Comparison of ENCODE assay signal across 8 cellular contexts in genomic region chrX:111095974-111096870, GRCh38. TPM values are rescaled to one million over a fixed set of nuclear protein-coding genes. Genes with fewer than 3 reads are reported as not detected.
A peak's percentile ranks its signal among the peaks of the same experiment; 100 is the strongest.
DNase-seq lines count a peak whose midpoint lies in the region; ATAC-seq and TF ChIP-seq lines count a peak whose summit lies in the region.

TSS of gene PAK3 (plus strand) at chrX:111096191. CDS start at chrX:111123104, 26,913 bp downstream.

- H3K27ac ChIP-seq in endodermal cell (ENCODE audit: low read depth, low read length) = peak within 1 kb of the TSS; percentile 57
- no peak within 1 kb of the TSS for H3K27ac ChIP-seq in thymus (ENCODE audit: low read depth)

- peaks cover 8% of the 10 kb centered on the region for H3K4me1 Mint-ChIP-seq in endodermal cell

- peak within 1 kb of the TSS; percentile 20 for H3K9ac ChIP-seq in endodermal cell (ENCODE audit: extremely low read depth, low read length, poor library complexity, severe bottlenecking)

- peaks cover 55% of the 10 kb centered on the region for H3K27me3 Mint-ChIP-seq in endodermal cell (ENCODE audit: insufficient read depth)

- no peaks in the 10 kb centered on the region for H3K36me3 Mint-ChIP-seq in endodermal cell (ENCODE audit: low read depth)

- H3K9me3 Mint-ChIP-seq in endodermal cell = no peaks in the 10 kb centered on the region

- peak; percentile 42 for TF ChIP-seq CTCF in endodermal cell (conservative IDR thresholded peaks at IDR 0.05)

- H3K9me3 ChIP-seq in endodermal cell (ENCODE audit: control insufficient read depth, low read length) (no peaks in the 10 kb centered on the region), mononuclear cell (ENCODE audit: low read depth, low read length) (no peaks in the 10 kb centered on the region), thymus (ENCODE audit: control insufficient read depth) (no peaks in the 10 kb centered on the region)

- peaks cover 14% of the 10 kb centered on the region for H3K27me3 ChIP-seq in endodermal cell (ENCODE audit: control insufficient read depth, insufficient read depth, low read length, poor library complexity, severe bottlenecking)
- H3K27me3 ChIP-seq in mononuclear cell (ENCODE audit: insufficient read depth, low read length) = peaks cover 14% of the 10 kb centered on the region
- H3K27me3 ChIP-seq in thymus (ENCODE audit: control insufficient read depth, insufficient read depth) = no peaks in the 10 kb centered on the region

- WGBS in endodermal cell (ENCODE audit: insufficient coverage in 1 of 2, insufficient read length in 1 of 2), 2 experiments = 0% methylated on average over 33 of the region's 51 CpGs; no CpG with 5 or more reads in 1 of the 2 experiments
- WGBS in thymus = 4% methylated on average over 51 of the region's 51 CpGs

- peak within 1 kb of the TSS; percentile 80 for H3K4me3 ChIP-seq in endodermal cell (ENCODE audit: low read length)
- peak within 1 kb of the TSS; percentile 10 for H3K4me3 ChIP-seq in mononuclear cell (ENCODE audit: low read length)
- H3K4me3 ChIP-seq in thymus (ENCODE audit: low read length) = peak within 1 kb of the TSS; percentile 32

- ATAC-seq in GM19467 (IDR thresholded peaks at IDR 0.05; ENCODE audit: unreplicated experiment) = no peak

- no peaks in the 10 kb centered on the region for H3K36me3 ChIP-seq in endodermal cell (ENCODE audit: control insufficient read depth, insufficient read depth, low read length)
- H3K36me3 ChIP-seq in thymus (ENCODE audit: control insufficient read depth, insufficient read depth) = no peaks in the 10 kb centered on the region

- no peak within 1 kb of the TSS for H3K27ac Mint-ChIP-seq in endodermal cell

- H3K4me3 Mint-ChIP-seq in endodermal cell = peak within 1 kb of the TSS; percentile 75

- H3K4me1 ChIP-seq in endodermal cell (ENCODE audit: control insufficient read depth, insufficient read depth, low read length) (no peaks in the 10 kb centered on the region), mononuclear cell (ENCODE audit: insufficient read depth, low read length) (peaks cover 8% of the 10 kb centered on the region), thymus (ENCODE audit: control insufficient read depth, insufficient read depth, low read length) (no peaks in the 10 kb centered on the region)

- DNase-seq in stimulated activated CD4-positive, alpha-beta T cell treated with anti-CD3 and anti-CD28 coated beads, Interleukin-12 subunit alpha, Interleukin-12 subunit beta, amount 100 ng/mL, for 4 hours = peak; percentile 8
- no peak for DNase-seq in stimulated activated CD4-positive, alpha-beta T cell treated with anti-CD3 and anti-CD28 coated beads, Interleukin-1b, Interleukin-23, amount 100 ng/mL, for 48 hours
- peak; percentile 77 for DNase-seq in NCI-H1105 treated with DMSO at 0.1 percent for 48 hours (lab: John Stamatoyannopoulos, UW)
- DNase-seq in activated CD4-positive, alpha-beta T cell treated with anti-CD3 and anti-CD28 coated beads for 4 hours = peak; percentile 20 to 24
- DNase-seq in endodermal cell = peak; percentile 87

RNA-seq across cellular contexts. Expression of gene PAK3, which starts in this region (rescaled TPM):
- 1 to 10 TPM; 1.5 to 4.2 TPM for total RNA-seq in endodermal cell
- polyA plus RNA-seq in endodermal cell (2013, experiment 1 of 2) = 12.0 TPM
- polyA plus RNA-seq in endodermal cell (2013, experiment 2 of 2) = 10.9 TPM
- 0.10 TPM for total RNA-seq in mononuclear cell
- 1.0 TPM for polyA plus RNA-seq in thymus

Comparison
In these comparisons a context has a peak if more than half of its experiments do, and no peak if none do; other contexts are left out.
1. H3K4me3 ChIP-seq: peak in every context shown above with its lines; median percentile 80 in endodermal cell; 32 in thymus; 10 in mononuclear cell.